26 cellular contexts compared by ENCODE assay signal in genomic region chr1:111980684-111981083, GRCh38. TPM values are rescaled to one million over a fixed set of nuclear protein-coding genes. Genes with fewer than 3 reads are reported as not detected.
"Had no signal": no experiment of that assay in that cellular context is flagged by ENCODE, and none has a peak within 500 bp of the region (broad histone marks: within the 10 kb centered on the region; RNA-seq: fewer than 3 reads in every experiment).

No MANE protein-coding gene starts in this region.

- H3K36me3 Mint-ChIP-seq: activated naive CD4-positive, alpha-beta T cell treated with anti-CD3 and anti-CD28 coated beads, Interleukin-2, amount 50 U/mL, for 24 hours; memory B cell had no signal

- DNase-seq: activated CD4-positive, alpha-beta T cell treated with anti-CD3 and anti-CD28 coated beads, Interleukin-2, amount 50 U/mL, for 1 hour; activated CD4-positive, CD25-positive, alpha-beta regulatory T cell treated with anti-CD3 and anti-CD28 coated beads, Interleukin-2, amount 50 U/mL, for 72 hours; activated CD8-positive, alpha-beta T cell treated with anti-CD3 and anti-CD28 coated beads, Interleukin-2, amount 10 ng/mL, durations not matched to agents 7 days and 5 days; activated gamma-delta T cell treated with Interleukin-2 at 50 U/mL for 16 hours; anterior cingulate cortex; body of pancreas; cortex of kidney; heart right ventricle; left colon; ovary; stimulated activated CD4-positive, alpha-beta T cell treated with anti-CD3 and anti-CD28 coated beads, Interleukin-12 subunit alpha, Interleukin-12 subunit beta, amount 100 ng/mL, for 4 hours; thyroid gland; upper lobe of right lung; WERI-Rb-1 had no signal

- H3K9me3 Mint-ChIP-seq: activated naive CD4-positive, alpha-beta T cell treated with anti-CD3 and anti-CD28 coated beads, Interleukin-2, amount 50 U/mL, for 24 hours; activated T-helper 1 cell treated with anti-CD3 and anti-CD28 coated beads, Interleukin-12 subunit alpha, Interleukin-12 subunit beta, Interleukin-2, Interleukin-4 antibody, amounts not matched to agents 30 ng/mL and 10 ng/mL and 1 ng/mL, durations not matched to agents 14 hours and 24 hours and 36 hours; memory B cell; nephron; stimulated activated naive CD8-positive, alpha-beta T cell treated with anti-CD3 and anti-CD28 coated beads, Interleukin-15, Interleukin-2, amounts not matched to agents 100 ng/mL and 50 ng/mL, for 24 hours had no signal

- FAIRE-seq: keratinocyte, TTC549 had no signal

- H3K4me1 Mint-ChIP-seq: activated naive CD4-positive, alpha-beta T cell treated with anti-CD3 and anti-CD28 coated beads, Interleukin-2, amount 50 U/mL, for 24 hours; memory B cell had no signal

- H3K4me1 ChIP-seq: right atrium auricular region, thyroid gland, upper lobe of right lung had no signal

- H3K27ac Mint-ChIP-seq: activated CD8-positive, alpha-beta T cell treated with anti-CD3 and anti-CD28 coated beads, Interleukin-2, amount 10 ng/mL, durations not matched to agents 7 days and 5 days; activated naive CD4-positive, alpha-beta T cell treated with anti-CD3 and anti-CD28 coated beads, Interleukin-2, amount 50 U/mL, for 24 hours; activated T-helper 1 cell treated with anti-CD3 and anti-CD28 coated beads, Interleukin-12 subunit alpha, Interleukin-12 subunit beta, Interleukin-2, Interleukin-4 antibody, amounts not matched to agents 30 ng/mL and 10 ng/mL and 1 ng/mL, durations not matched to agents 14 hours and 24 hours and 36 hours; memory B cell; nephron; stimulated activated naive CD8-positive, alpha-beta T cell treated with anti-CD3 and anti-CD28 coated beads, Interleukin-15, Interleukin-2, amounts not matched to agents 100 ng/mL and 50 ng/mL, for 24 hours had no signal

- H3K9me3 ChIP-seq: body of pancreas, heart right ventricle, neutrophil, ovary, prostate gland, right atrium auricular region, thyroid gland, upper lobe of right lung had no signal

- H3K27ac ChIP-seq: body of pancreas, cardiac muscle cell, heart right ventricle, neutrophil, ovary, prostate gland, right atrium auricular region, thyroid gland, upper lobe of right lung, WERI-Rb-1 had no signal

- H3K36me3 ChIP-seq: cardiac muscle cell, neutrophil, ovary, prostate gland, thyroid gland, upper lobe of right lung, WERI-Rb-1 had no signal

- H3K4me3 ChIP-seq: body of pancreas, cardiac muscle cell, heart right ventricle, ovary, prostate gland, right atrium auricular region, thyroid gland, upper lobe of right lung had no signal

- ATAC-seq: activated CD8-positive, alpha-beta T cell treated with anti-CD3 and anti-CD28 coated beads, Interleukin-2, amount 10 ng/mL, durations not matched to agents 7 days and 5 days; body of pancreas; left colon; upper lobe of right lung had no signal

- H3K4me3 Mint-ChIP-seq: activated CD8-positive, alpha-beta T cell treated with anti-CD3 and anti-CD28 coated beads, Interleukin-2, amount 10 ng/mL, durations not matched to agents 7 days and 5 days; activated naive CD4-positive, alpha-beta T cell treated with anti-CD3 and anti-CD28 coated beads, Interleukin-2, amount 50 U/mL, for 24 hours; activated T-helper 1 cell treated with anti-CD3 and anti-CD28 coated beads, Interleukin-12 subunit alpha, Interleukin-12 subunit beta, Interleukin-2, Interleukin-4 antibody, amounts not matched to agents 30 ng/mL and 10 ng/mL and 1 ng/mL, durations not matched to agents 14 hours and 24 hours and 36 hours; memory B cell; nephron; stimulated activated naive CD8-positive, alpha-beta T cell treated with anti-CD3 and anti-CD28 coated beads, Interleukin-15, Interleukin-2, amounts not matched to agents 100 ng/mL and 50 ng/mL, for 24 hours had no signal

- H3K27me3 ChIP-seq: body of pancreas, ovary, right atrium auricular region, thyroid gland, upper lobe of right lung had no signal

RNA-seq across cellular contexts. Expression of gene KCND3, which starts 8.8 kb away (rescaled TPM):
- total RNA-seq: activated CD8-positive, alpha-beta T cell treated with anti-CD3 and anti-CD28 coated beads, Interleukin-2, amount 10 ng/mL, durations not matched to agents 7 days and 5 days; activated T-helper 1 cell treated with anti-CD3 and anti-CD28 coated beads, Interleukin-12 subunit alpha, Interleukin-12 subunit beta, Interleukin-2, Interleukin-4 antibody, amounts not matched to agents 30 ng/mL and 10 ng/mL and 1 ng/mL, durations not matched to agents 14 hours and 24 hours and 36 hours; epithelial cell of proximal tubule had no signal
